ENCODE assay signal across 21 cellular contexts in the genomic region with DNA sequence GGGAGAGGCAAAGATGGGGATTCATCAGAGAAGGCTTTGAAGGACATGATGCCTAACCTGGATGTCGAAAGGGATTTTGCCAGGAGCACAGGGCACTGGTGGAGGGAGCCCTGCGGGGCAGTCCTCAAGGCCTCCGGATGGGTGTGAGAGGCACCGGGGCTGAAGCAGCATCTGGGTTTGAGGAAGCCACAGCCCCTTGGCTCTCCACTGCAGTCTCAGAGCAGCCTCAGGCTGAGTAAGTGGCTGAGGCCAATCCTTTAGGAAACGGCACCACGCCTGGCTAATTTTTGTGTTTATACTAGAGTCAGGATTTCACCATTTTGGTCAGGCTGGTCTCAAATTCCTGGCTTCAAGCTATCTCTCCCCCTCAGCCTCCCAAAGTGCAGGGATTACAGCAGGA. TPM values are rescaled to one million over a fixed set of nuclear protein-coding genes. Genes with fewer than 3 reads are reported as not detected.
A peak's percentile ranks its signal among the peaks of the same experiment; 100 is the strongest.
DNase-seq lines count a peak whose midpoint lies in the region; ATAC-seq, FAIRE-seq and TF ChIP-seq lines count a peak whose summit lies in the region.
"Had no signal": no experiment of that assay in that cellular context is flagged by ENCODE, and none has a peak within 500 bp of the region (broad histone marks: within the 10 kb centered on the region; RNA-seq: fewer than 3 reads in every experiment).

No MANE protein-coding gene starts in this region.

- peak overlapping the region; percentile 58 for H3K27ac Mint-ChIP-seq in astrocyte (ENCODE audit: unreplicated experiment)
- H3K27ac Mint-ChIP-seq: activated B cell treated with CpG ODN at 0.5 μM for 24 hours, type B pancreatic cell had no signal

- intact Hi-C loops in gastrocnemius medialis (cut with DNase I; ENCODE audit: low total_unique reads) (no loop called here), mammary epithelial cell (cut with micrococcal nuclease) (no loop called here), left lung (cut with DNase I) (no loop called here), tibial artery (cut with DNase I; ENCODE audit: low total_unique reads) (no loop called here)

- no peak overlapping the region for H2AFZ ChIP-seq in astrocyte (ENCODE audit: low read depth, low read length)
- H2AFZ ChIP-seq in mammary epithelial cell (ENCODE audit: low read depth, low read length) = no peak overlapping the region

- no TSS peak for BruUV-seq in mammary epithelial cell (replicated peaks; lab: Mats Ljungman, UMichigan)

- no peak for TF ChIP-seq POLR2A in gastrocnemius medialis (IDR thresholded peaks at IDR 0.05)

- TF ChIP-seq CTCF in HEK293 (tag by site-specific recombination; IDR thresholded peaks at IDR 0.05) (no peak), astrocyte (IDR thresholded peaks at IDR 0.05; ENCODE audit: insufficient read depth, low read depth, low read length) (no peak), gastrocnemius medialis (IDR thresholded peaks at IDR 0.05 in 4 of 5, conservative IDR thresholded peaks at IDR 0.05 in 1 of 5) (no peak), mammary epithelial cell (conservative IDR thresholded peaks at IDR 0.05 in 1 of 2, IDR thresholded peaks at IDR 0.05 in 1 of 2; ENCODE audit: extremely low read depth in 1 of 2, insufficient read depth in 1 of 2, low read depth in 1 of 2, low read length in 2 of 2) (no peak), left lung (IDR thresholded peaks at IDR 0.05) (no peak), tibial artery (IDR thresholded peaks at IDR 0.05) (no peak)

- dilution Hi-C loops in mammary epithelial cell (cut with HindIII; ENCODE audit: low sequenced_read_pairs) = no loop called here

- H3K9me3 Mint-ChIP-seq in astrocyte (ENCODE audit: unreplicated experiment) = peaks cover under 1% of the 10 kb centered on the region
- H3K9me3 Mint-ChIP-seq: activated B cell treated with CpG ODN at 0.5 μM for 24 hours, type B pancreatic cell had no signal

- H3K4me2 ChIP-seq in astrocyte (ENCODE audit: low read length) (no peak overlapping the region), mammary epithelial cell (ENCODE audit: insufficient read depth, low read depth, low read length) (no peak overlapping the region)

- H3K27me3 ChIP-seq in astrocyte (ENCODE audit: insufficient read depth, low read length) (no peaks in the 10 kb centered on the region), gastrocnemius medialis (no peaks in the 10 kb centered on the region), mammary epithelial cell (ENCODE audit: insufficient read depth, low read length) (no peaks in the 10 kb centered on the region), left lung (no peaks in the 10 kb centered on the region), tibial artery (no peaks in the 10 kb centered on the region)
- H3K27me3 ChIP-seq: stomach had no signal

- no peak for DNase-seq in astrocyte (ENCODE audit: low read depth)
- DNase-seq in kidney glomerular epithelial cell (lab: John Stamatoyannopoulos, UW) = peak; percentile 48
- DNase-seq in gastrocnemius medialis = no peak
- DNase-seq in mammary epithelial cell = no peak
- DNase-seq in left lung = no peak
- DNase-seq in tibial artery = no peak
- DNase-seq: activated B cell treated with CpG ODN at 0.5 μM for 24 hours; activated CD8-positive, alpha-beta memory T cell treated with anti-CD3 and anti-CD28 coated beads for 24 hours; Caco-2; left ventricle myocardium inferior; NCI-H1092; NCI-H2029; stimulated activated CD4-positive, alpha-beta T cell treated with anti-CD3 and anti-CD28 coated beads, Interleukin-4, amount 100 ng/mL, for 4 hours; stomach had no signal

- H3K4me1 Mint-ChIP-seq in astrocyte (ENCODE audit: low read depth, unreplicated experiment) = peaks cover 6% of the 10 kb centered on the region
- H3K4me1 Mint-ChIP-seq: activated B cell treated with CpG ODN at 0.5 μM for 24 hours had no signal

- in situ Hi-C loops in gastrocnemius medialis (cut with MboI; ENCODE audit: low sequenced_read_pairs in 4 of 4) = no loop called here
- in situ Hi-C loops in mammary epithelial cell (cut with MboI; ENCODE audit: low sequenced_read_pairs in 2 of 2) = no loop called here

- no peaks in the 10 kb centered on the region for H3K9me3 ChIP-seq in HEK293 (ENCODE audit: control insufficient read depth, insufficient read depth, low read depth, low read length)
- no peaks in the 10 kb centered on the region for H3K9me3 ChIP-seq in astrocyte (ENCODE audit: insufficient read depth, low read depth, low read length)
- H3K9me3 ChIP-seq in gastrocnemius medialis = no peaks in the 10 kb centered on the region
- H3K9me3 ChIP-seq in mammary epithelial cell (replicated peaks; ENCODE audit: insufficient read depth, low read length) = no peaks in the 10 kb centered on the region
- no peaks in the 10 kb centered on the region for H3K9me3 ChIP-seq in left lung
- H3K9me3 ChIP-seq in tibial artery = no peaks in the 10 kb centered on the region
- H3K9me3 ChIP-seq: Caco-2, left ventricle myocardium inferior, stomach had no signal

- no peaks in the 10 kb centered on the region for H3K79me2 ChIP-seq in astrocyte (ENCODE audit: insufficient read depth, low read length)
- peaks cover 3% of the 10 kb centered on the region for H3K79me2 ChIP-seq in mammary epithelial cell (ENCODE audit: insufficient read depth, low read length)

- no peak overlapping the region for H3K27ac ChIP-seq in HEK293 (ENCODE audit: extremely low read depth, low read depth, low read length)
- no peak overlapping the region for H3K27ac ChIP-seq in astrocyte (ENCODE audit: low read depth, low read length)
- H3K27ac ChIP-seq in gastrocnemius medialis = peak overlapping the region in 3 of 4 donors; percentile 30 to 73 (median 35)
- no peak overlapping the region for H3K27ac ChIP-seq in mammary epithelial cell (ENCODE audit: insufficient read depth, low read depth, low read length)
- H3K27ac ChIP-seq in left lung = no peak overlapping the region
- H3K27ac ChIP-seq in tibial artery = no peak overlapping the region
- H3K27ac ChIP-seq: left ventricle myocardium inferior, SK-N-MC, stomach had no signal

- whole genome bisulfite sequencing in mammary epithelial cell (ENCODE audit: low coverage, missing lambda C conversion rate) = 70% methylated on average over 5 of the region's 6 CpGs

- H3K27me3 Mint-ChIP-seq in astrocyte (ENCODE audit: low read depth, unreplicated experiment) = no peaks in the 10 kb centered on the region
- H3K27me3 Mint-ChIP-seq: activated B cell treated with CpG ODN at 0.5 μM for 24 hours, type B pancreatic cell had no signal

- POLR2A ChIA-PET in HEK293 (lab: Yijun Ruan, JAX) = no interaction called here

- FAIRE-seq in astrocyte (lab: Jason Lieb, UNC) = no peak
- FAIRE-seq: frontal cortex had no signal

- H3K9ac ChIP-seq in astrocyte (ENCODE audit: low read length) (no peak overlapping the region), mammary epithelial cell (ENCODE audit: insufficient read depth, low read length) (no peak overlapping the region)

- H3K4me1 ChIP-seq in HEK293 (ENCODE audit: control insufficient read depth, insufficient read depth, low read length) (no peaks in the 10 kb centered on the region), astrocyte (ENCODE audit: insufficient read depth, low read length) (no peaks in the 10 kb centered on the region), gastrocnemius medialis (no peaks in the 10 kb centered on the region), mammary epithelial cell (ENCODE audit: insufficient read depth, low read length) (no peaks in the 10 kb centered on the region), left lung (no peaks in the 10 kb centered on the region), tibial artery (no peaks in the 10 kb centered on the region)
- H3K4me1 ChIP-seq: Caco-2, stomach had no signal

- peaks cover 15% of the 10 kb centered on the region for H3K36me3 Mint-ChIP-seq in astrocyte (ENCODE audit: low read depth, unreplicated experiment)

- CTCF ChIA-PET in HEK293 (lab: Yijun Ruan, JAX) (no interaction called here), mammary epithelial cell (lab: Charles Lee; ENCODE audit: low non-redundant PET) (no interaction called here)

- ATAC-seq in gastrocnemius medialis (no peak), left lung (no peak)
- ATAC-seq: HCT116, Panc1 had no signal

- no peak overlapping the region for H3K4me3 Mint-ChIP-seq in astrocyte (ENCODE audit: unreplicated experiment)
- H3K4me3 Mint-ChIP-seq: activated B cell treated with CpG ODN at 0.5 μM for 24 hours, type B pancreatic cell had no signal

- H4K20me1 ChIP-seq in astrocyte (ENCODE audit: insufficient read depth, low read length) (no peaks in the 10 kb centered on the region), mammary epithelial cell (ENCODE audit: insufficient read depth, low read length) (no peaks in the 10 kb centered on the region)

- H3K4me3 ChIP-seq in HEK293 (ENCODE audit: low read depth, low read length) = no peak overlapping the region
- no peak overlapping the region for H3K4me3 ChIP-seq in astrocyte (ENCODE audit: insufficient read depth, low read depth, low read length)
- H3K4me3 ChIP-seq in gastrocnemius medialis = no peak overlapping the region
- H3K4me3 ChIP-seq in mammary epithelial cell (replicated peaks in 1 of 3; ENCODE audit: insufficient read depth in 1 of 3, low read depth in 2 of 3, low read length in 3 of 3) = no peak overlapping the region
- no peak overlapping the region for H3K4me3 ChIP-seq in left lung
- no peak overlapping the region for H3K4me3 ChIP-seq in tibial artery
- H3K4me3 ChIP-seq: left ventricle myocardium inferior, SK-N-MC, stomach had no signal

- H3K36me3 ChIP-seq in HEK293 (ENCODE audit: control insufficient read depth in 2 of 2, insufficient read depth in 1 of 2, low read length in 2 of 2) = peaks cover 33 to 35% of the 10 kb centered on the region in 2 experiments
- H3K36me3 ChIP-seq in astrocyte (ENCODE audit: insufficient read depth, low read length) = peaks cover 11% of the 10 kb centered on the region
- peaks cover 0 to 39% of the 10 kb centered on the region in 2 donors for H3K36me3 ChIP-seq in gastrocnemius medialis
- peaks cover 12% of the 10 kb centered on the region for H3K36me3 ChIP-seq in mammary epithelial cell (ENCODE audit: insufficient read depth, low read length)
- H3K36me3 ChIP-seq in left lung = peaks cover 0 to 50% of the 10 kb centered on the region in 2 donors
- peaks cover 31 to 41% (median 38%) of the 10 kb centered on the region in 3 donors for H3K36me3 ChIP-seq in tibial artery

RNA-seq across cellular contexts. Expression of gene ERVH48-1, which starts 12.0 kb away (rescaled TPM):
- 0.55 and 1.1 TPM in 2 replicates for total RNA-seq in astrocyte
- not detected for total RNA-seq in gastrocnemius medialis
- not detected for total RNA-seq in mammary epithelial cell
- not detected for polyA plus RNA-seq in mammary epithelial cell
- not detected for polyA minus RNA-seq in mammary epithelial cell
- total RNA-seq in left lung = not detected
- total RNA-seq: activated B cell treated with CpG ODN at 0.5 μM for 24 hours, frontal cortex, left ventricle myocardium inferior, LHCN-M2 had no signal
- polyA plus RNA-seq: stomach had no signal

RNA-seq across cellular contexts. Expression of gene NDUFV3, which starts 20.4 kb away (rescaled TPM):
- total RNA-seq in astrocyte (42.5 and 45.7 TPM in 2 replicates), gastrocnemius medialis (100 to 1,000 TPM in 1 of 4 donors, 10 to 100 TPM in 3; 96.4 to 109 (median 97.7) TPM), mammary epithelial cell (10 to 100 TPM; 36.3 to 50.3 TPM), left lung (10 to 100 TPM; 36.6 to 37.9 TPM)
- 47.8 TPM for polyA plus RNA-seq in mammary epithelial cell
- 36.4 TPM for polyA minus RNA-seq in mammary epithelial cell

RNA-seq across cellular contexts. Expression of gene WDR4, which starts 34.1 kb away (rescaled TPM):
- total RNA-seq in astrocyte = 20.5 and 20.8 TPM in 2 replicates
- total RNA-seq in gastrocnemius medialis = 10 to 100 TPM in 1 of 4 donors, 1 to 10 TPM in 3; 1.9 to 13.3 (median 4.4) TPM
- total RNA-seq in mammary epithelial cell = 10 to 100 TPM; 11.2 to 38.8 TPM
- polyA plus RNA-seq in mammary epithelial cell = 21.7 TPM
- polyA minus RNA-seq in mammary epithelial cell = 28.4 TPM
- 10 to 100 TPM; 14.6 to 30.7 TPM for total RNA-seq in left lung

Comparison
In these comparisons a context has a peak if more than half of its experiments do, and no peak if none do; other contexts are left out.
1. H3K27ac ChIP-seq: peak in gastrocnemius medialis (3 of 4); none in HEK293 (single experiment), astrocyte (single experiment), mammary epithelial cell (single experiment), left lung (0 of 2) and tibial artery (0 of 2).